16 cellular contexts compared by ENCODE assay signal in genomic region chr6:2275207-2275891, GRCh38. TPM values are rescaled to one million over a fixed set of nuclear protein-coding genes. Genes with fewer than 3 reads are reported as not detected.
DNase-seq lines count a peak whose midpoint lies in the region; ATAC-seq, FAIRE-seq and TF ChIP-seq lines count a peak whose summit lies in the region.
"Had no signal": no experiment of that assay in that cellular context is flagged by ENCODE, and none has a peak within 500 bp of the region (broad histone marks: within the 10 kb centered on the region; RNA-seq: fewer than 3 reads in every experiment).

No MANE protein-coding gene starts in this region.

- H3K79me2 ChIP-seq in astrocyte (ENCODE audit: insufficient read depth, low read length) = no peaks in the 10 kb centered on the region

- H3K4me1 Mint-ChIP-seq in astrocyte (ENCODE audit: low read depth, unreplicated experiment) = peaks cover 14% of the 10 kb centered on the region
- H3K4me1 Mint-ChIP-seq: activated CD4-positive, alpha-beta T cell treated with anti-CD3 and anti-CD28 coated beads, Interleukin-2, amount 10 ng/mL, durations not matched to agents 24 days and 14 days had no signal

- DNase-seq in H54 (ENCODE audit: insufficient read length, low spot score) (peak; percentile 19), astrocyte (ENCODE audit: low read depth) (peak; percentile 69), foreskin fibroblast (peak; percentile 17 to 58), thoracic aorta (ENCODE audit: low spot score) (no peak), COR-L47 (lab: John Stamatoyannopoulos, UW) (no peak), NCI-H524 (lab: John Stamatoyannopoulos, UW) (no peak)
- DNase-seq: activated CD4-positive, alpha-beta T cell treated with anti-CD3 and anti-CD28 coated beads, Interleukin-2, amount 10 ng/mL, durations not matched to agents 24 days and 14 days; activated T-cell treated with anti-CD3 and anti-CD28 coated beads, Interleukin-2, amount 50 U/mL, for 4 hours; CD4-positive, CD25-positive, alpha-beta regulatory T cell; GOT3; hippocampal formation; MG63; NCI-H187 treated with DMSO at 0.1 percent for 48 hours; pancreas; SJCRH30 had no signal

- H3K4me2 ChIP-seq in astrocyte (ENCODE audit: low read length) = peak overlapping the region; percentile 45

- H3K9me3 ChIP-seq in astrocyte (ENCODE audit: insufficient read depth, low read depth, low read length) (no peaks in the 10 kb centered on the region), thoracic aorta (no peaks in the 10 kb centered on the region)
- H3K9me3 ChIP-seq: MG63, pancreas, SJCRH30 had no signal

- H3K4me3 ChIP-seq in astrocyte (ENCODE audit: insufficient read depth, low read depth, low read length) (no peak overlapping the region), foreskin fibroblast (ENCODE audit: low read depth in 1 of 2, low read length in 2 of 2) (no peak overlapping the region), thoracic aorta (no peak overlapping the region)
- H3K4me3 ChIP-seq: MG63, pancreas, SJCRH30 had no signal

- ATAC-seq in thoracic aorta (ENCODE audit: insufficient number of reproducible peaks, low FRiP score, low read depth) (no peak), GM18861 (IDR thresholded peaks at IDR 0.05; ENCODE audit: unreplicated experiment) (no peak)
- ATAC-seq: activated T-cell treated with anti-CD3 and anti-CD28 coated beads, Interleukin-2, amount 50 U/mL, for 4 hours had no signal

- no peak overlapping the region for H3K9ac ChIP-seq in astrocyte (ENCODE audit: low read length)

- peak; percentile 79 for FAIRE-seq in H54 (lab: Jason Lieb, UNC)
- peak; percentile 45 for FAIRE-seq in astrocyte (lab: Jason Lieb, UNC)
- FAIRE-seq: pancreas had no signal

- H3K4me1 ChIP-seq in astrocyte (ENCODE audit: insufficient read depth, low read length) = peaks cover 5% of the 10 kb centered on the region
- H3K4me1 ChIP-seq in thoracic aorta (ENCODE audit: control insufficient read depth in 1 of 2, low read depth in 2 of 2) = peaks cover 2 to 17% of the 10 kb centered on the region in 2 donors
- H3K4me1 ChIP-seq: SJCRH30 had no signal

- peaks cover 18% of the 10 kb centered on the region for H3K36me3 Mint-ChIP-seq in astrocyte (ENCODE audit: low read depth, unreplicated experiment)

- no peaks in the 10 kb centered on the region for H3K36me3 ChIP-seq in astrocyte (ENCODE audit: insufficient read depth, low read length)
- no peaks in the 10 kb centered on the region for H3K36me3 ChIP-seq in thoracic aorta
- H3K36me3 ChIP-seq: MG63, SJCRH30 had no signal

- no peaks in the 10 kb centered on the region for H4K20me1 ChIP-seq in astrocyte (ENCODE audit: insufficient read depth, low read length)

- H3K27ac ChIP-seq in astrocyte (ENCODE audit: low read depth, low read length) = peak overlapping the region; percentile 7
- H3K27ac ChIP-seq in thoracic aorta = peak overlapping the region; percentile 48 to 71
- H3K27ac ChIP-seq: pancreas, SJCRH30 had no signal

- peaks cover 13% of the 10 kb centered on the region for H3K9me3 Mint-ChIP-seq in astrocyte (ENCODE audit: unreplicated experiment)

- H3K4me3 Mint-ChIP-seq in astrocyte (ENCODE audit: unreplicated experiment) = no peak overlapping the region
- H3K4me3 Mint-ChIP-seq: activated CD4-positive, alpha-beta T cell treated with anti-CD3 and anti-CD28 coated beads, Interleukin-2, amount 10 ng/mL, durations not matched to agents 24 days and 14 days; activated T-cell treated with anti-CD3 and anti-CD28 coated beads, Interleukin-2, amount 50 U/mL, for 4 hours; CD4-positive, CD25-positive, alpha-beta regulatory T cell had no signal

- H3K27me3 ChIP-seq in astrocyte (ENCODE audit: insufficient read depth, low read length) (no peaks in the 10 kb centered on the region), thoracic aorta (replicated peaks; ENCODE audit: insufficient read depth) (peaks cover 3% of the 10 kb centered on the region)
- H3K27me3 ChIP-seq: MG63, pancreas, SJCRH30 had no signal

- H3K27me3 Mint-ChIP-seq in astrocyte (ENCODE audit: low read depth, unreplicated experiment) = no peaks in the 10 kb centered on the region
- H3K27me3 Mint-ChIP-seq: activated CD4-positive, alpha-beta T cell treated with anti-CD3 and anti-CD28 coated beads, Interleukin-2, amount 10 ng/mL, durations not matched to agents 24 days and 14 days; CD4-positive, CD25-positive, alpha-beta regulatory T cell had no signal

- no peak for TF ChIP-seq CTCF in astrocyte (IDR thresholded peaks at IDR 0.05; ENCODE audit: insufficient read depth, low read depth, low read length)
- no peak for TF ChIP-seq CTCF in foreskin fibroblast (IDR thresholded peaks at IDR 0.05; ENCODE audit: low read depth, low read length)
- no peak for TF ChIP-seq CTCF in thoracic aorta (IDR thresholded peaks at IDR 0.05)

- no peak for TF ChIP-seq POLR2A in H54 (IDR thresholded peaks at IDR 0.05; ENCODE audit: low read depth, low read length)

- peak overlapping the region; percentile 49 for H2AFZ ChIP-seq in astrocyte (ENCODE audit: low read depth, low read length)

- H3K27ac Mint-ChIP-seq in astrocyte (ENCODE audit: unreplicated experiment) = peak overlapping the region; percentile 67
- H3K27ac Mint-ChIP-seq: activated CD4-positive, alpha-beta T cell treated with anti-CD3 and anti-CD28 coated beads, Interleukin-2, amount 10 ng/mL, durations not matched to agents 24 days and 14 days; CD4-positive, CD25-positive, alpha-beta regulatory T cell had no signal

RNA-seq across cellular contexts. Expression of gene GMDS, which starts 29.9 kb away (rescaled TPM):
- total RNA-seq in astrocyte = 9.4 and 12.3 TPM in 2 replicates
- 10 to 100 TPM; 87.8 to 87.9 TPM for total RNA-seq in thoracic aorta

Comparison
In these comparisons a context has a peak if more than half of its experiments do, and no peak if none do; other contexts are left out.
1. DNase-seq: peak in H54 (single experiment), astrocyte (single experiment) and foreskin fibroblast (2 of 2); none in thoracic aorta (single experiment), COR-L47 (single experiment) and NCI-H524 (0 of 2).